Comparison of ENCODE assay signal across 8 cellular contexts in genomic region chr7:4713183-4713784, GRCh38. TPM values are rescaled to one million over a fixed set of nuclear protein-coding genes. Genes with fewer than 3 reads are reported as not detected.
DNase-seq lines count a peak whose midpoint lies in the region; ATAC-seq and TF ChIP-seq lines count a peak whose summit lies in the region.

No MANE protein-coding gene starts in this region.

- DNase-seq in BJ (ENCODE audit: low read depth) (peak; percentile 58), fibroblast of lung (ENCODE audit: low read depth in 2 of 2) (peak; percentile 55 to 76), activated T-cell treated with anti-CD3 and anti-CD28 coated beads for 4 hours (no peak), T1000 (lab: John Stamatoyannopoulos, UW) (no peak), mesendoderm (no peak)
- DNase-seq in effector CD4-positive, alpha-beta T cell: no peak

- H3K56ac ChIP-seq in mesendoderm (ENCODE audit: low read length): no peak overlapping the region

- H3K36me3 ChIP-seq in BJ (ENCODE audit: control insufficient read depth, insufficient read depth, low read length): no peaks in the 10 kb centered on the region
- peaks cover 4% of the 10 kb centered on the region for H3K36me3 ChIP-seq in fibroblast of lung (ENCODE audit: control insufficient read depth, insufficient read depth, low read length)
- no peaks in the 10 kb centered on the region for H3K36me3 ChIP-seq in mesendoderm (ENCODE audit: control insufficient read depth, insufficient read depth, low read length)

- H4K20me1 ChIP-seq in fibroblast of lung (ENCODE audit: control insufficient read depth, extremely low read depth, insufficient read depth, low read length): no peaks in the 10 kb centered on the region

- no peak overlapping the region for H3K23ac ChIP-seq in mesendoderm (ENCODE audit: low read length)

- ATAC-seq in GM18909 (IDR thresholded peaks at IDR 0.05; ENCODE audit: poor library complexity, unreplicated experiment) (peak; percentile 61), HG03520 (IDR thresholded peaks at IDR 0.05; ENCODE audit: unreplicated experiment) (peak; percentile 55)

- CTCF ChIA-PET in BJ (lab: Yijun Ruan, JAX): interaction anchor here (0.7 to 1.2 kb wide), 5 partner anchors 27 to 261 kb away, joined by 3 to 5 read pairs (median 3); no protein-coding TSS in a partner anchor

- H2BK120ac ChIP-seq in mesendoderm (ENCODE audit: low read depth, low read length): no peak overlapping the region

- H3K27ac ChIP-seq in fibroblast of lung (ENCODE audit: insufficient read depth, low read length): peak overlapping the region; percentile 29
- H3K27ac ChIP-seq in mesendoderm (ENCODE audit: low read depth, low read length): no peak overlapping the region

- H3K79me1 ChIP-seq in mesendoderm (ENCODE audit: low read length): peaks cover 33% of the 10 kb centered on the region

- TF ChIP-seq CTCF in BJ (IDR thresholded peaks at IDR 0.05; ENCODE audit: insufficient read depth, low read depth, low read length) (no peak), fibroblast of lung (conservative IDR thresholded peaks at IDR 0.05 in 1 of 2, IDR thresholded peaks at IDR 0.05 in 1 of 2; ENCODE audit: low read depth in 1 of 2, low read length in 2 of 2) (no peak)

- POLR2A ChIA-PET in BJ (lab: Charles Lee): interaction anchor here (0.8 to 1.1 kb wide), 2 partner anchors 11 to 32 kb away, joined by 3 to 4 read pairs; no protein-coding TSS in a partner anchor

- H2BK5ac ChIP-seq in mesendoderm (ENCODE audit: low read length): no peak overlapping the region

- H3K9ac ChIP-seq in fibroblast of lung (ENCODE audit: insufficient read depth, low read length) (no peak overlapping the region), mesendoderm (ENCODE audit: low read length) (no peak overlapping the region)

- no peak overlapping the region for H3K18ac ChIP-seq in mesendoderm (ENCODE audit: low read length)

- H2AK5ac ChIP-seq in mesendoderm (ENCODE audit: low read length): no peak overlapping the region

- H3K4ac ChIP-seq in mesendoderm (ENCODE audit: low read depth, low read length): no peak overlapping the region

- H4K5ac ChIP-seq in mesendoderm (ENCODE audit: low read length): no peak overlapping the region

- H2AFZ ChIP-seq in fibroblast of lung (ENCODE audit: low read length): no peak overlapping the region

- WGBS in mesendoderm (ENCODE audit: extremely low coverage, insufficient coverage, low lambda C conversion rate): no CpG with 5 or more reads among the region's 27 CpGs

- H2BK15ac ChIP-seq in mesendoderm (replicated peaks; ENCODE audit: low read depth): no peak overlapping the region

- no peak overlapping the region for H4K8ac ChIP-seq in mesendoderm (ENCODE audit: low read depth, low read length)

- H3K79me2 ChIP-seq in fibroblast of lung (ENCODE audit: control insufficient read depth, insufficient read depth, low read length) (peaks cover 77% of the 10 kb centered on the region), mesendoderm (ENCODE audit: control insufficient read depth, insufficient read depth, low read length) (peaks cover 4% of the 10 kb centered on the region)

- no peak overlapping the region for H3K4me3 ChIP-seq in BJ (ENCODE audit: low read depth, low read length)
- H3K4me3 ChIP-seq in fibroblast of lung (replicated peaks in 1 of 4; ENCODE audit: control extremely low read depth in 1 of 4, insufficient read depth in 1 of 4, low read depth in 3 of 4, low read length in 4 of 4): no peak overlapping the region
- no peak overlapping the region for H3K4me3 ChIP-seq in mesendoderm (ENCODE audit: low read length)

- no peaks in the 10 kb centered on the region for H3K27me3 ChIP-seq in BJ (ENCODE audit: control insufficient read depth, insufficient read depth, low read length)
- H3K27me3 ChIP-seq in fibroblast of lung (ENCODE audit: control insufficient read depth, insufficient read depth, low read length): no peaks in the 10 kb centered on the region
- H3K27me3 ChIP-seq in mesendoderm (ENCODE audit: insufficient read depth, low read length, poor library complexity): no peaks in the 10 kb centered on the region

- H3K4me1 ChIP-seq in fibroblast of lung (ENCODE audit: control insufficient read depth, extremely low read depth, insufficient read depth, low read length) (peaks cover 9% of the 10 kb centered on the region), mesendoderm (ENCODE audit: control insufficient read depth, low read depth, low read length) (peaks cover 3% of the 10 kb centered on the region)

- no peaks in the 10 kb centered on the region for H3K9me3 ChIP-seq in fibroblast of lung (ENCODE audit: control insufficient read depth, insufficient read depth, low read depth, low read length)

- H3K4me2 ChIP-seq in fibroblast of lung (ENCODE audit: extremely low read depth, insufficient read depth, low read length): peak overlapping the region; percentile 60
- no peak overlapping the region for H3K4me2 ChIP-seq in mesendoderm (ENCODE audit: low read length)

RNA-seq across cellular contexts. Expression of gene FOXK1, which starts 31.2 kb away (rescaled TPM):
- 2.6 and 3.3 TPM in 2 replicates for polyA plus RNA-seq in BJ (2011; rRNA removed)
- 8.2 and 11.5 TPM in 2 replicates for polyA minus RNA-seq in BJ (2011; rRNA and poly(A)+ RNA removed)
- 21.8 and 26.9 TPM in 2 replicates for total RNA-seq in fibroblast of lung
- 5.2 and 8.2 TPM in 2 replicates for polyA plus RNA-seq in fibroblast of lung
- 10.8 and 12.4 TPM in 2 replicates for polyA plus RNA-seq in fibroblast of lung (2012)
- polyA minus RNA-seq in fibroblast of lung (ENCODE audit: low replicate concordance): 30.8 and 36.6 TPM in 2 replicates
- polyA plus RNA-seq in mesendoderm (2013, experiment 1 of 2): 4.5 TPM
- 4.1 TPM for polyA plus RNA-seq in mesendoderm (2013, experiment 2 of 2)

Comparison
In these comparisons a context has a peak if more than half of its experiments do, and no peak if none do; other contexts are left out.
1. DNase-seq: peak in BJ (single experiment) and fibroblast of lung (2 of 2); none in effector CD4-positive, alpha-beta T cell (single experiment), activated T-cell treated with anti-CD3 and anti-CD28 coated beads for 4 hours (single experiment), T1000 (single experiment) and mesendoderm (single experiment).